15 cellular contexts compared by ENCODE assay signal in the genomic region with DNA sequence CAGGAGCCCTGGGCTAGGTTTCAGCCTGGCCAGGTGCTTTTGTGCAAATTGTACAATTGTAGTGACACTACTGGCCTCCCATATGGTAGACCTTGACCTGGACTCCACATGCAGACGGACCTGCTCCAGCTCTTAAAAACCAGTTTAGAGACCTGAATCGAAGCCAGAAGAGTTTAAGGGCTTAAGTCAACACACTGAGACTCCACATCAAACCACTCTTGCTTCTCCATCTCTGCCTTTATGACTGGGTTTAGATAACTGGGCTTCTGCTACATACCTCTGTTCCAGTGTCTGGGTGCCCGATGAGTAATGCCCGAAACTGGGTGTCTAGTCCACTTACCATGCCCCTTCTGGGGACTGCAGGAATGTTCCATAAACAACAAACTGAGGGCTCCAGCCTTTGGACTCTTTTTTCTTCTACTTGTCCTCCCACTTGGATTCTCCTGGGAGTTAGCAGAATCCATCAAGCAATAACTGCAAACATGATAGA. TPM values are rescaled to one million over a fixed set of nuclear protein-coding genes. Genes with fewer than 3 reads are reported as not detected.
DNase-seq lines count a peak whose midpoint lies in the region; ATAC-seq, FAIRE-seq and TF ChIP-seq lines count a peak whose summit lies in the region.
"Had no signal": no experiment of that assay in that cellular context is flagged by ENCODE, and none has a peak within 500 bp of the region (broad histone marks: within the 10 kb centered on the region; RNA-seq: fewer than 3 reads in every experiment).

No MANE protein-coding gene starts in this region.

- H3K4me2 ChIP-seq in PC-3 (ENCODE audit: low read length), result no peak overlapping the region

- no peak for TF ChIP-seq CTCF in PC-3 (conservative IDR thresholded peaks at IDR 0.05; ENCODE audit: low read depth, low read length)
- TF ChIP-seq CTCF in esophagus muscularis mucosa (IDR thresholded peaks at IDR 0.05), result no peak
- no peak for TF ChIP-seq CTCF in pancreas (IDR thresholded peaks at IDR 0.05)

- CTCF ChIA-PET in PC-3 (lab: Charles Lee), result no interaction called here

- no peaks in the 10 kb centered on the region for H4K20me1 ChIP-seq in PC-3 (ENCODE audit: low read length)

- no peak overlapping the region for H3K9ac ChIP-seq in PC-3 (ENCODE audit: low read length)

- BruUV-seq in PC-3 (replicated peaks; lab: Mats Ljungman, UMichigan), result no TSS peak

- H3K36me3 ChIP-seq in PC-3 (ENCODE audit: low read depth, low read length), result no peaks in the 10 kb centered on the region
- H3K36me3 ChIP-seq in esophagus muscularis mucosa, result no peaks in the 10 kb centered on the region
- H3K36me3 ChIP-seq in pancreas, result no peaks in the 10 kb centered on the region

- H3K27me3 ChIP-seq in PC-3 (ENCODE audit: low read length), result no peaks in the 10 kb centered on the region
- H3K27me3 ChIP-seq in esophagus muscularis mucosa, result no peaks in the 10 kb centered on the region
- H3K27me3 ChIP-seq in pancreas, result no peaks in the 10 kb centered on the region

- no peaks in the 10 kb centered on the region for H3K9me2 ChIP-seq in PC-3 (replicated peaks; ENCODE audit: low read length)

- no peak overlapping the region for H2AFZ ChIP-seq in PC-3 (ENCODE audit: low read length)

- H3K27ac ChIP-seq in PC-3 (ENCODE audit: low read length) (no peak overlapping the region), esophagus muscularis mucosa (replicated peaks in 1 of 4) (peak overlapping the region; percentile 37 to 83 (median 61)), pancreas (peak overlapping the region in 1 of 4 donors; percentile 60)
- H3K27ac ChIP-seq: HL-60 had no signal

- H3F3A ChIP-seq in PC-3 (ENCODE audit: low read length, unreplicated experiment), result no peaks in the 10 kb centered on the region

- TF ChIP-seq POLR2A in esophagus muscularis mucosa (IDR thresholded peaks at IDR 0.05; ENCODE audit: low read depth), result no peak

- POLR2A ChIA-PET in PC-3 (lab: Charles Lee; ENCODE audit: unreplicated experiment), result no interaction called here

- H3K79me2 ChIP-seq in PC-3 (ENCODE audit: low read length), result no peaks in the 10 kb centered on the region

- DNase-seq in DMS53 treated with DMSO at 0.1 percent for 48 hours (lab: John Stamatoyannopoulos, UW; ENCODE audit: unreplicated experiment) (peak; percentile 51), PC-3 (peak; percentile 21), esophagus muscularis mucosa (ENCODE audit: extremely low spot score) (no peak), pancreas (no peak), iPS-NIHi7 (ENCODE audit: extremely low spot score) (no peak), NCI-H1436 (lab: John Stamatoyannopoulos, UW) (no peak)
- no peak for DNase-seq in activated CD8-positive, alpha-beta memory T cell treated with anti-CD3 and anti-CD28 coated beads, Interleukin-2, amount 50 U/mL, for 4 hours
- DNase-seq: activated T-cell treated with anti-CD3 and anti-CD28 coated beads, Interleukin-2, amount 50 U/mL, for 24 hours; NCI-H2081 treated with DMSO at 0.1 percent for 48 hours; small intestine; substantia nigra; T-helper 17 cell had no signal

- FAIRE-seq in pancreas (lab: Jason Lieb, UNC), result no peak
- FAIRE-seq: GM18507, small intestine had no signal

- intact Hi-C loops in PC-3 (cut with micrococcal nuclease) (no loop called here), esophagus muscularis mucosa (cut with DNase I) (no loop called here), pancreas (cut with DNase I) (no loop called here)

- ATAC-seq in PC-3 (no peak), pancreas (peak in 3 of 4 donors; percentile 13 to 26 (median 19)), HG02798 (IDR thresholded peaks at IDR 0.05; ENCODE audit: poor library complexity, unreplicated experiment) (no peak)
- ATAC-seq: T-helper 17 cell had no signal

- H3K4me1 ChIP-seq in PC-3 (ENCODE audit: insufficient read depth, low read length), result peaks cover 22% of the 10 kb centered on the region
- peaks cover 20 to 62% (median 61%) of the 10 kb centered on the region in 4 donors for H3K4me1 ChIP-seq in esophagus muscularis mucosa
- peaks cover 0 to 9% (median 0%) of the 10 kb centered on the region in 3 donors for H3K4me1 ChIP-seq in pancreas

- no peak for TF ChIP-seq EP300 in esophagus muscularis mucosa (IDR thresholded peaks at IDR 0.05)

- H3K4me3 ChIP-seq in PC-3 (ENCODE audit: low read length) (no peak overlapping the region), esophagus muscularis mucosa (no peak overlapping the region), pancreas (no peak overlapping the region)

- H3K9me3 ChIP-seq in PC-3 (ENCODE audit: low read length) (no peaks in the 10 kb centered on the region), esophagus muscularis mucosa (no peaks in the 10 kb centered on the region), pancreas (no peaks in the 10 kb centered on the region)

- whole genome bisulfite sequencing in esophagus muscularis mucosa, result 81% methylated on average over 4 of the region's 4 CpGs
- 59% methylated on average over 4 of the region's 4 CpGs for WGBS in pancreas, 2 donors

RNA-seq across cellular contexts. Expression of gene TMEM212, which starts 32.8 kb away (rescaled TPM):
- not detected in 2 replicates for total RNA-seq in PC-3 (2014; rRNA removed)
- total RNA-seq in esophagus muscularis mucosa, result not detected
- total RNA-seq in pancreas, result not detected
- polyA plus RNA-seq in pancreas, result not detected
- total RNA-seq: T-helper 17 cell had no signal
- polyA plus RNA-seq: small intestine had no signal

Comparison
In these comparisons a context has a peak if more than half of its experiments do, and no peak if none do; other contexts are left out.
1. DNase-seq: peak in DMS53 treated with DMSO at 0.1 percent for 48 hours (single experiment) and PC-3 (single experiment); none in esophagus muscularis mucosa (single experiment), pancreas (0 of 6), activated CD8-positive, alpha-beta memory T cell treated with anti-CD3 and anti-CD28 coated beads, Interleukin-2, amount 50 U/mL, for 4 hours (single experiment), iPS-NIHi7 (single experiment) and NCI-H1436 (single experiment).
2. ATAC-seq: peak in pancreas (3 of 4); none in PC-3 (single experiment) and HG02798 (single experiment).